In the genomic region with DNA sequence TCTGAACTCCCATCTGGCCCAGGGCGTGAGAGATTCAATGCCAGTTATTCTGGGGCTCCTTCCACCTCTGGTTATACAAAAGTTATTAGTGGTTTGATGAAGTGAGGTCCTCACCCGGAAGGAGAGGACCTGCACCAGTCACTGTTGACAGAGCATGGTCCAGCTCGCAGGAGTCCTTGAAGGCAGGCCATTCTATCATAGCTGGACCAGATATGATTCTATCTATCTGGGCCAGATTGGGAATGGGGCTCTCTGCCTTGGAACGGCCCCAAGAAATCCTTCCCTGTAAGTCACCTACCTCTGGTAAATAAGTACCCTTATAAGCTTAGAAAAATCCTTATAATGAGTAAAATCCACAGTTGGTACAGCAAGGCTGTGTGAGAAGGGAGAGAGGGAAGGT, we compare ENCODE assay signal across 7 cellular contexts. TPM values are rescaled to one million over a fixed set of nuclear protein-coding genes. Genes with fewer than 3 reads are reported as not detected.
"Had no signal": no experiment of that assay in that cellular context is flagged by ENCODE, and none has a peak within 500 bp of the region (broad histone marks: within the 10 kb centered on the region; RNA-seq: fewer than 3 reads in every experiment).

No MANE protein-coding gene starts in this region.

- H2AFZ ChIP-seq: GM23338 had no signal

- ATAC-seq: GM23338, K562 had no signal

- H3K4me2 ChIP-seq: GM23338 had no signal

- DNase-seq: H9, HCEC 1CT, KG1 had no signal

- H3K4me3 ChIP-seq: GM23338, K562 had no signal

RNA-seq across cellular contexts. Expression of a gene that starts 50.7 kb away (rescaled TPM):
- total RNA-seq: GM23338, H1, H9, HT-29, K562 had no signal
- polyA plus RNA-seq: GM23338, H1, K562 had no signal
